ENCODE assay signal across 1 cellular context in genomic region chr15:44489464-44489863, GRCh38.
TF ChIP-seq lines count a peak whose summit lies in the region.

No MANE protein-coding gene starts in this region.

TF ChIP-seq in GM23338, 12 proteins besides CTCF, POLR2A, EP300 and RAD21 (continued from another document):
- no peak for TF ChIP-seq ZNF462 (CRISPR knock-in tag; IDR thresholded peaks at IDR 0.05)
- TF ChIP-seq STAT1 (IDR thresholded peaks at IDR 0.05; ENCODE audit: unreplicated experiment): no peak
